In genomic region chr4:110644008-110644407, GRCh38 we compare ENCODE assay signal across 1 cellular context.
TF ChIP-seq lines count a peak whose summit lies in the region.

No MANE protein-coding gene starts in this region.

TF ChIP-seq in H1, 55 proteins besides CTCF, POLR2A, EP300 and RAD21:
- no peak for TF ChIP-seq BCL11A (IDR thresholded peaks at IDR 0.05; ENCODE audit: low read depth in 2 of 2, low read length in 2 of 2)
- TF ChIP-seq CTBP2 (IDR thresholded peaks at IDR 0.05; ENCODE audit: borderline replicate concordance, insufficient read depth, insufficient read length, low read length) = no peak
- no peak for TF ChIP-seq POU5F1 (IDR thresholded peaks at IDR 0.05; ENCODE audit: low read depth, low read length)
- no peak for TF ChIP-seq SP4 (IDR thresholded peaks at IDR 0.05; ENCODE audit: low read length)
- no peak for TF ChIP-seq NANOG (IDR thresholded peaks at IDR 0.05; ENCODE audit: insufficient read depth, low read depth, low read length, poor library complexity, severe bottlenecking)
- no peak for TF ChIP-seq HDAC6 (IDR thresholded peaks at IDR 0.05; ENCODE audit: low read depth, low read length)
- TF ChIP-seq SIN3A (conservative IDR thresholded peaks at IDR 0.05 in 1 of 2, IDR thresholded peaks at IDR 0.05 in 1 of 2; ENCODE audit: low read depth in 1 of 2, low read length in 2 of 2) = no peak
- no peak for TF ChIP-seq USF2 (IDR thresholded peaks at IDR 0.05; ENCODE audit: low read length)
- no peak for TF ChIP-seq SAP30 (IDR thresholded peaks at IDR 0.05; ENCODE audit: insufficient read depth, insufficient replicate concordance, low read length)
- TF ChIP-seq TEAD4 (IDR thresholded peaks at IDR 0.05; ENCODE audit: low read depth, low read length) = no peak
- no peak for TF ChIP-seq CHD7 (IDR thresholded peaks at IDR 0.05; ENCODE audit: insufficient replicate concordance, low read length)
- no peak for TF ChIP-seq SIRT6 (IDR thresholded peaks at IDR 0.05; ENCODE audit: low read length)
- no peak for TF ChIP-seq ZNF274 (IDR thresholded peaks at IDR 0.05; ENCODE audit: borderline replicate concordance, extremely low read depth, low read length)
- no peak for TF ChIP-seq CBX8 (IDR thresholded peaks at IDR 0.05; ENCODE audit: borderline replicate concordance, low read depth, low read length)
- TF ChIP-seq BACH1 (IDR thresholded peaks at IDR 0.05; ENCODE audit: low read length) = no peak
- TF ChIP-seq SUZ12 (IDR thresholded peaks at IDR 0.05; ENCODE audit: low read length) = no peak
